In genomic region chr2:46954951-46955571, GRCh38 we compare ENCODE assay signal across 9 cellular contexts. TPM values are rescaled to one million over a fixed set of nuclear protein-coding genes. Genes with fewer than 3 reads are reported as not detected.
DNase-seq lines count a peak whose midpoint lies in the region; ATAC-seq and TF ChIP-seq lines count a peak whose summit lies in the region.
"Had no signal": no experiment of that assay in that cellular context is flagged by ENCODE, and none has a peak within 500 bp of the region (broad histone marks: within the 10 kb centered on the region; RNA-seq: fewer than 3 reads in every experiment).

No MANE protein-coding gene starts in this region.

- H3K4me1 ChIP-seq in foreskin keratinocyte (no peaks in the 10 kb centered on the region), rectal smooth muscle tissue (ENCODE audit: control insufficient read depth, insufficient read depth, low read length) (peaks cover 6% of the 10 kb centered on the region)

- no peak overlapping the region for H3K27ac ChIP-seq in foreskin keratinocyte
- peak overlapping the region; percentile 48 for H3K27ac ChIP-seq in rectal smooth muscle tissue (ENCODE audit: low read depth, low read length)

- H3K27ac Mint-ChIP-seq in T-helper 17 cell: peak overlapping the region; percentile 84
- H3K27ac Mint-ChIP-seq: activated naive CD8-positive, alpha-beta T cell had no signal

- no peaks in the 10 kb centered on the region for H3K27me3 Mint-ChIP-seq in T-helper 17 cell
- H3K27me3 Mint-ChIP-seq: activated naive CD8-positive, alpha-beta T cell had no signal

- no peak for TF ChIP-seq CTCF in foreskin keratinocyte (conservative IDR thresholded peaks at IDR 0.05)

- H3K27me3 ChIP-seq in foreskin keratinocyte (no peaks in the 10 kb centered on the region), rectal smooth muscle tissue (ENCODE audit: control insufficient read depth, insufficient read depth, low read length) (no peaks in the 10 kb centered on the region)

- H3K9ac ChIP-seq in rectal smooth muscle tissue (ENCODE audit: low read length): no peak overlapping the region

- H3K4me3 Mint-ChIP-seq in T-helper 17 cell: peak overlapping the region; percentile 59
- H3K4me3 Mint-ChIP-seq: activated naive CD8-positive, alpha-beta T cell had no signal

- DNase-seq in D341Med (ENCODE audit: low spot score): peak; percentile 20
- no peak for DNase-seq in T-helper 17 cell
- DNase-seq in foreskin keratinocyte: peak in 1 of 2 donors; percentile 33
- DNase-seq in midbrain (lab: John Stamatoyannopoulos, UW): no peak
- no peak for DNase-seq in stimulated activated CD8-positive, alpha-beta memory T cell treated with anti-CD3 and anti-CD28 coated beads, Interleukin-4, amount 100 ng/mL, for 48 hours

- no peak for ATAC-seq in T-helper 17 cell
- ATAC-seq in foreskin keratinocyte: peak; percentile 39
- ATAC-seq in GM18517 (IDR thresholded peaks at IDR 0.05; ENCODE audit: unreplicated experiment): no peak
- no peak for ATAC-seq in HG03135 (IDR thresholded peaks at IDR 0.05; ENCODE audit: unreplicated experiment)

- H3K4me3 ChIP-seq in rectal smooth muscle tissue (ENCODE audit: low read length): no peak overlapping the region

- peaks cover 5% of the 10 kb centered on the region for H3K36me3 Mint-ChIP-seq in T-helper 17 cell (ENCODE audit: low read depth)

- H3K9me3 ChIP-seq in T-helper 17 cell (ENCODE audit: control insufficient read depth, low read length, poor library complexity, severe bottlenecking): no peaks in the 10 kb centered on the region

- H3K36me3 ChIP-seq in rectal smooth muscle tissue (ENCODE audit: control insufficient read depth, insufficient read depth, low read length): peaks cover 29% of the 10 kb centered on the region

- peaks cover 31% of the 10 kb centered on the region for H3K4me1 Mint-ChIP-seq in T-helper 17 cell

RNA-seq across cellular contexts. Expression of gene TTC7A, which starts 14.0 kb away (rescaled TPM):
- total RNA-seq in T-helper 17 cell (10 to 100 TPM; 56.3 to 63.0 TPM), foreskin keratinocyte (18.2 and 19.5 TPM in 2 replicates)
- polyA plus RNA-seq in foreskin keratinocyte: 11.2 and 11.9 TPM in 2 replicates

RNA-seq across cellular contexts. Expression of gene MCFD2, which starts 39.5 kb away (rescaled TPM):
- total RNA-seq in T-helper 17 cell (10 to 100 TPM; 29.0 to 41.9 TPM), foreskin keratinocyte (74.7 and 83.4 TPM in 2 replicates)
- polyA plus RNA-seq in foreskin keratinocyte: 36.6 and 45.8 TPM in 2 replicates
